In genomic region chr18:23238651-23239349, GRCh38 we compare ENCODE assay signal across 10 cellular contexts.
DNase-seq lines count a peak whose midpoint lies in the region; ATAC-seq and TF ChIP-seq lines count a peak whose summit lies in the region.
"Had no signal": no experiment of that assay in that cellular context is flagged by ENCODE, and none has a peak within 500 bp of the region (broad histone marks: within the 10 kb centered on the region; RNA-seq: fewer than 3 reads in every experiment).

No MANE protein-coding gene starts in this region.

- no peak overlapping the region for H3K4me2 ChIP-seq in IMR-90 (ENCODE audit: low read depth, low read length)

- H3K4ac ChIP-seq in IMR-90 (ENCODE audit: low read depth, low read length): peak overlapping the region; percentile 47; the same call in 1 of the 2 replicates

- peak overlapping the region; percentile 7; the same call in 1 of the 3 replicates for H2BK15ac ChIP-seq in IMR-90 (ENCODE audit: low read depth, low read length)

- no peak overlapping the region for H3K27ac ChIP-seq in IMR-90 (ENCODE audit: insufficient read depth, low read length)
- H3K27ac ChIP-seq in stomach: peak overlapping the region in 4 of 5 donors; percentile 82 to 90 (median 85)

- no peak for TF ChIP-seq POLR2A in IMR-90 (IDR thresholded peaks at IDR 0.05; ENCODE audit: low read depth, low read length)
- TF ChIP-seq POLR2A in stomach (IDR thresholded peaks at IDR 0.05): no peak

- in situ Hi-C loops in IMR-90 (cut with MboI; ENCODE audit: low sequenced_read_pairs): no loop called here

- no TSS peak for BruUV-seq in IMR-90 (replicated peaks; lab: Mats Ljungman, UMichigan)

- H4K20me1 ChIP-seq in IMR-90 (ENCODE audit: insufficient read depth, low read length): no peaks in the 10 kb centered on the region

- H2BK5ac ChIP-seq in IMR-90 (ENCODE audit: low read depth, low read length, poor library complexity, severe bottlenecking): no peak overlapping the region

- H4K91ac ChIP-seq in IMR-90 (ENCODE audit: insufficient read depth, low read depth, low read length): 0 out of 2 replicates have a peak overlapping the region, but pooled peaks have one; percentile 10

- no peak for TF ChIP-seq EP300 in stomach (IDR thresholded peaks at IDR 0.05)

- peak overlapping the region; percentile 16 for H2BK120ac ChIP-seq in IMR-90 (ENCODE audit: low read depth, low read length)

- no peak overlapping the region for H3K18ac ChIP-seq in IMR-90 (ENCODE audit: low read depth, low read length)

- H2AFZ ChIP-seq in IMR-90 (replicated peaks; ENCODE audit: low read length, poor library complexity): no peak overlapping the region

- peak; percentile 33 for DNase-seq in IMR-90
- peak; percentile 41 for DNase-seq in amniotic epithelial cell (ENCODE audit: low read depth)
- peak; percentile 73 for DNase-seq in islet precursor cell
- no peak for DNase-seq in stomach
- no peak for DNase-seq in putamen (ENCODE audit: low spot score)
- DNase-seq in DMS79 treated with DMSO at 0.1 percent for 48 hours (lab: John Stamatoyannopoulos, UW): no peak
- DNase-seq in DMS53 treated with DMSO at 0.1 percent for 48 hours (lab: John Stamatoyannopoulos, UW; ENCODE audit: unreplicated experiment): no peak
- DNase-seq in dedifferentiated amniotic fluid mesenchymal stem cell (ENCODE audit: extremely low spot score): no peak
- DNase-seq: activated T-cell treated with anti-CD3 and anti-CD28 coated beads, Interleukin-2, amount 50 U/mL, for 1 hour; psoas muscle had no signal

- H3K4me1 ChIP-seq in IMR-90 (ENCODE audit: control insufficient read depth, insufficient read depth, low read length) (peaks cover 13% of the 10 kb centered on the region), stomach (peaks cover 18 to 26% (median 21%) of the 10 kb centered on the region in 4 donors)
- H3K4me1 ChIP-seq: psoas muscle had no signal

- intact Hi-C loops in IMR-90 (cut with micrococcal nuclease) (no loop called here), stomach (cut with DNase I; ENCODE audit: low total_unique reads) (loop anchor here (10.0 kb wide), 1 partner anchor 104 kb away; the partner anchor contains the start of gene CABLES1)

- peak overlapping the region; percentile 58 for H3K23ac ChIP-seq in IMR-90 (ENCODE audit: low read depth, low read length)

- no peak for TF ChIP-seq CTCF in IMR-90 (conservative IDR thresholded peaks at IDR 0.05; ENCODE audit: low read depth, low read length)
- no peak for TF ChIP-seq CTCF in stomach (IDR thresholded peaks at IDR 0.05)

- peak overlapping the region; percentile 6; the same call in 1 of the 2 replicates for H2AK5ac ChIP-seq in IMR-90 (ENCODE audit: low read depth, low read length)

- no peak overlapping the region for H3K56ac ChIP-seq in IMR-90 (ENCODE audit: extremely low read depth, insufficient read depth, low read length)

- H3K36me3 ChIP-seq in IMR-90 (ENCODE audit: control insufficient read depth, insufficient read depth, low read length) (peaks cover 43% of the 10 kb centered on the region), stomach (peaks cover 0 to 26% (median 20%) of the 10 kb centered on the region in 4 donors)

- peaks cover 6% of the 10 kb centered on the region for H3K9me1 ChIP-seq in IMR-90 (ENCODE audit: insufficient read depth, low read length)

- H3K9ac ChIP-seq in IMR-90 (ENCODE audit: low read depth, low read length): no peak overlapping the region

- H3K14ac ChIP-seq in IMR-90 (replicated peaks; ENCODE audit: low read depth, low read length): peak overlapping the region; percentile 59; the same call in 1 of the 2 replicates

- no peak for TF ChIP-seq RAD21 in IMR-90 (IDR thresholded peaks at IDR 0.05; ENCODE audit: low read length)

- no CpG with 5 or more reads among the region's 12 CpGs for WGBS in IMR-90 (ENCODE audit: extremely low coverage in 2 of 2, insufficient read length in 1 of 2), 2 experiments
- 84 to 89% (median 86%) methylated on average over 12 of the region's 12 CpGs for WGBS in stomach, 5 donors

- peak overlapping the region in 1 of 2 experiments; percentile 59; a peak in 2 of 4 replicates for H4K8ac ChIP-seq in IMR-90 (ENCODE audit: low read depth in 2 of 2, low read length in 2 of 2)

- H2AK9ac ChIP-seq in IMR-90 (replicated peaks; ENCODE audit: low read depth, low read length, poor library complexity): peak overlapping the region; percentile 70

- H3K79me1 ChIP-seq in IMR-90 (ENCODE audit: low read depth in 1 of 2, low read length in 2 of 2): peaks cover 3 to 8% of the 10 kb centered on the region in 2 experiments; a peak in 2 of 4 replicates

- H2BK20ac ChIP-seq in IMR-90 (ENCODE audit: low read depth, low read length): 0 out of 2 replicates have a peak overlapping the region, but pooled peaks have one; percentile 8

- POLR2A ChIA-PET in IMR-90 (lab: Charles Lee; ENCODE audit: unreplicated experiment): no interaction called here

- dilution Hi-C loops in IMR-90 (cut with HindIII; ENCODE audit: low sequenced_read_pairs, unreplicated experiment): no loop called here

- H4K5ac ChIP-seq in IMR-90 (ENCODE audit: low read depth, low read length): no peak overlapping the region

- CTCF ChIA-PET in IMR-90 (lab: Yijun Ruan, JAX): interaction anchor here (0.6 kb wide), 1 partner anchor 24 kb away, joined by 4 read pairs; no protein-coding TSS in a partner anchor

- no peaks in the 10 kb centered on the region for H3K9me3 ChIP-seq in IMR-90 (ENCODE audit: control insufficient read depth, insufficient read depth, low read length)
- no peaks in the 10 kb centered on the region for H3K9me3 ChIP-seq in stomach
- H3K9me3 ChIP-seq: psoas muscle had no signal

- no peak overlapping the region for H3K4me3 ChIP-seq in IMR-90 (ENCODE audit: insufficient read depth, low read depth, low read length)
- H3K4me3 ChIP-seq in stomach: no peak overlapping the region

- peak; percentile 66 for ATAC-seq in IMR-90 (ENCODE audit: low read depth)

- H3K27me3 ChIP-seq in IMR-90 (ENCODE audit: control insufficient read depth, insufficient read depth, low read length) (no peaks in the 10 kb centered on the region), stomach (no peaks in the 10 kb centered on the region)

TF ChIP-seq in IMR-90, 13 proteins besides CTCF, POLR2A, EP300 and RAD21:
- TF ChIP-seq MAFK (IDR thresholded peaks at IDR 0.05; ENCODE audit: low read depth, low read length): peak; percentile 66
- TF ChIP-seq, protein P1, sequence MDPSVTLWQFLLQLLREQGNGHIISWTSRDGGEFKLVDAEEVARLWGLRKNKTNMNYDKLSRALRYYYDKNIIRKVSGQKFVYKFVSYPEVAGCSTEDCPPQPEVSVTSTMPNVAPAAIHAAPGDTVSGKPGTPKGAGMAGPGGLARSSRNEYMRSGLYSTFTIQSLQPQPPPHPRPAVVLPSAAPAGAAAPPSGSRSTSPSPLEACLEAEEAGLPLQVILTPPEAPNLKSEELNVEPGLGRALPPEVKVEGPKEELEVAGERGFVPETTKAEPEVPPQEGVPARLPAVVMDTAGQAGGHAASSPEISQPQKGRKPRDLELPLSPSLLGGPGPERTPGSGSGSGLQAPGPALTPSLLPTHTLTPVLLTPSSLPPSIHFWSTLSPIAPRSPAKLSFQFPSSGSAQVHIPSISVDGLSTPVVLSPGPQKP (IDR thresholded peaks at IDR 0.05; ENCODE audit: borderline replicate concordance, low read depth, low read length): no peak

Comparison
In these comparisons a context has a peak if more than half of its experiments do, and no peak if none do; other contexts are left out.
1. DNase-seq: peak in IMR-90 (single experiment), amniotic epithelial cell (single experiment) and islet precursor cell (single experiment); none in stomach (single experiment), putamen (single experiment), DMS79 treated with DMSO at 0.1 percent for 48 hours (single experiment), DMS53 treated with DMSO at 0.1 percent for 48 hours (single experiment) and dedifferentiated amniotic fluid mesenchymal stem cell (single experiment).